5 cellular contexts compared by ENCODE assay signal in genomic region chr7:56213574-56213973, GRCh38.
"Had no signal": no experiment of that assay in that cellular context is flagged by ENCODE, and none has a peak within 500 bp of the region (broad histone marks: within the 10 kb centered on the region; RNA-seq: fewer than 3 reads in every experiment).

No MANE protein-coding gene starts in this region.

- H3K27me3 Mint-ChIP-seq: IgD-negative memory B cell had no signal

- DNase-seq: IMR-90, KBM-7 had no signal

- H3K4me3 ChIP-seq: K562 had no signal

- H3K27ac ChIP-seq: HL-60 had no signal

- H3K4me1 Mint-ChIP-seq: IgD-negative memory B cell had no signal

- H3K4me3 Mint-ChIP-seq: IgD-negative memory B cell had no signal

- H3K27ac Mint-ChIP-seq: IgD-negative memory B cell had no signal
